28 cellular contexts compared by ENCODE assay signal in genomic region chr1:56787330-56787729, GRCh38. TPM values are rescaled to one million over a fixed set of nuclear protein-coding genes. Genes with fewer than 3 reads are reported as not detected.
"Had no signal": no experiment of that assay in that cellular context is flagged by ENCODE, and none has a peak within 500 bp of the region (broad histone marks: within the 10 kb centered on the region; RNA-seq: fewer than 3 reads in every experiment).

No MANE protein-coding gene starts in this region.

- H3K4me3 Mint-ChIP-seq: activated B cell treated with CpG ODN at 0.5 μM for 24 hours; activated CD4-positive, alpha-beta T cell treated with anti-CD3 and anti-CD28 coated beads, Interleukin-2, amount 10 ng/mL, durations not matched to agents 24 days and 14 days; activated CD8-positive, alpha-beta memory T cell treated with anti-CD3 and anti-CD28 coated beads, Interleukin-2, amount 10 ng/mL, durations not matched to agents 7 days and 5 days; activated naive CD8-positive, alpha-beta T cell treated with anti-CD3 and anti-CD28 coated beads, Interleukin-2, amount 50 U/mL, for 24 hours; activated T-cell treated with anti-CD3 and anti-CD28 coated beads, Interleukin-2, amount 50 U/mL, for 24 hours; brain; central memory CD8-positive, alpha-beta T cell; T-helper 17 cell had no signal

- H3K36me3 Mint-ChIP-seq: activated CD8-positive, alpha-beta memory T cell treated with anti-CD3 and anti-CD28 coated beads, Interleukin-2, amount 10 ng/mL, durations not matched to agents 7 days and 5 days; brain had no signal

- H3K4me1 Mint-ChIP-seq: activated B cell treated with CpG ODN at 0.5 μM for 24 hours; activated CD4-positive, alpha-beta T cell treated with anti-CD3 and anti-CD28 coated beads, Interleukin-2, amount 10 ng/mL, durations not matched to agents 24 days and 14 days; activated CD8-positive, alpha-beta memory T cell treated with anti-CD3 and anti-CD28 coated beads, Interleukin-2, amount 10 ng/mL, durations not matched to agents 7 days and 5 days; activated naive CD8-positive, alpha-beta T cell treated with anti-CD3 and anti-CD28 coated beads, Interleukin-2, amount 50 U/mL, for 24 hours; central memory CD8-positive, alpha-beta T cell; T-helper 17 cell had no signal

- H3K27ac Mint-ChIP-seq: activated B cell treated with CpG ODN at 0.5 μM for 24 hours; activated CD4-positive, alpha-beta T cell treated with anti-CD3 and anti-CD28 coated beads, Interleukin-2, amount 10 ng/mL, durations not matched to agents 24 days and 14 days; activated CD8-positive, alpha-beta memory T cell treated with anti-CD3 and anti-CD28 coated beads, Interleukin-2, amount 10 ng/mL, durations not matched to agents 7 days and 5 days; activated naive CD4-positive, alpha-beta T cell treated with anti-CD3 and anti-CD28 coated beads, Interleukin-2, amount 50 U/mL, for 72 hours; activated naive CD8-positive, alpha-beta T cell treated with anti-CD3 and anti-CD28 coated beads, Interleukin-2, amount 50 U/mL, for 24 hours; activated T-cell treated with anti-CD3 and anti-CD28 coated beads, Interleukin-2, amount 50 U/mL, for 24 hours; T-helper 17 cell had no signal

- H3K9me3 Mint-ChIP-seq: activated B cell treated with CpG ODN at 0.5 μM for 24 hours; activated CD4-positive, alpha-beta T cell treated with anti-CD3 and anti-CD28 coated beads, Interleukin-2, amount 10 ng/mL, durations not matched to agents 24 days and 14 days; activated naive CD8-positive, alpha-beta T cell treated with anti-CD3 and anti-CD28 coated beads, Interleukin-2, amount 50 U/mL, for 24 hours; activated T-cell treated with anti-CD3 and anti-CD28 coated beads, Interleukin-2, amount 50 U/mL, for 24 hours; central memory CD8-positive, alpha-beta T cell had no signal

- DNase-seq: activated B cell treated with CpG ODN at 0.5 μM for 24 hours; activated CD4-positive, alpha-beta T cell treated with anti-CD3 and anti-CD28 coated beads for 1 hour; activated CD4-positive, alpha-beta T cell treated with anti-CD3 and anti-CD28 coated beads, Interleukin-2, amount 10 ng/mL, durations not matched to agents 24 days and 14 days; activated CD4-positive, alpha-beta T cell treated with anti-CD3 and anti-CD28 coated beads, Interleukin-2, amount 50 U/mL, for 48 hours; activated CD8-positive, alpha-beta memory T cell treated with anti-CD3 and anti-CD28 coated beads, Interleukin-2, amount 10 ng/mL, durations not matched to agents 7 days and 5 days; activated effector memory CD4-positive, alpha-beta T cell treated with anti-CD3 and anti-CD28 coated beads, Interleukin-2, amount 50 U/mL, for 16 hours; activated naive CD4-positive, alpha-beta T cell treated with Interleukin-2 at 50 U/mL for 16 hours; activated naive CD8-positive, alpha-beta T cell treated with anti-CD3 and anti-CD28 coated beads, Interleukin-2, amount 50 U/mL, for 24 hours; activated T-cell treated with anti-CD3 and anti-CD28 coated beads, Interleukin-2, amount 50 U/mL, for 24 hours; amniotic stem cell; KG1; NCI-H1092; NCI-H1417; NCI-H1930; NCI-H2171 treated with DMSO at 0.1 percent for 48 hours; NCI-H226; NCI-H526; PC-3; SHP77 treated with DMSO at 0.1 percent for 48 hours; T-helper 17 cell; T-helper 9 cell had no signal

RNA-seq across cellular contexts. Expression of gene FYB2, which starts 31.9 kb away (rescaled TPM):
- total RNA-seq: activated B cell treated with CpG ODN at 0.5 μM for 24 hours; activated CD4-positive, alpha-beta T cell treated with anti-CD3 and anti-CD28 coated beads, Interleukin-2, amount 10 ng/mL, durations not matched to agents 24 days and 14 days; activated CD8-positive, alpha-beta memory T cell treated with anti-CD3 and anti-CD28 coated beads, Interleukin-2, amount 10 ng/mL, durations not matched to agents 7 days and 5 days; activated naive CD4-positive, alpha-beta T cell treated with anti-CD3 and anti-CD28 coated beads, Interleukin-2, amount 50 U/mL, for 72 hours; LHCN-M2; MCF 10A; NCI-H460; PC-3; SK-MEL-5; T-helper 17 cell had no signal
